ENCODE assay signal across 26 cellular contexts in genomic region chr3:82423485-82423884, GRCh38.
DNase-seq lines count a peak whose midpoint lies in the region; ATAC-seq and TF ChIP-seq lines count a peak whose summit lies in the region.
"Had no signal": no experiment of that assay in that cellular context is flagged by ENCODE, and none has a peak within 500 bp of the region (broad histone marks: within the 10 kb centered on the region; RNA-seq: fewer than 3 reads in every experiment).

No MANE protein-coding gene starts in this region.

- TF ChIP-seq CTCF in GM23338 (conservative IDR thresholded peaks at IDR 0.05; ENCODE audit: low read depth in 2 of 2): no peak
- TF ChIP-seq CTCF in glutamatergic neuron (IDR thresholded peaks at IDR 0.05; ENCODE audit: partially characterized antibody, unreplicated experiment): no peak
- TF ChIP-seq CTCF in CD14-positive monocyte (IDR thresholded peaks at IDR 0.05): no peak
- TF ChIP-seq CTCF in omental fat pad (IDR thresholded peaks at IDR 0.05): no peak

- H3K27ac ChIP-seq in GM23338 (ENCODE audit: low read depth): peak overlapping the region; percentile 8; the same call in 1 of the 2 replicates
- H3K27ac ChIP-seq: 22Rv1, C4-2B, GM23248, HL-60, KMS-11, RWPE1 had no signal

- intact Hi-C loops in CD14-positive monocyte (cut with micrococcal nuclease): no loop called here

- H3K27ac Mint-ChIP-seq in GM23338 (peak overlapping the region; percentile 92), glutamatergic neuron (ENCODE audit: unreplicated experiment) (peak overlapping the region; percentile 2), CD14-positive monocyte (no peak overlapping the region)
- no peak overlapping the region for H3K27ac Mint-ChIP-seq in activated naive CD4-positive, alpha-beta T cell treated with anti-CD3 and anti-CD28 coated beads, Interleukin-2, amount 50 U/mL, for 72 hours
- H3K27ac Mint-ChIP-seq: B cell; CD8-positive, alpha-beta memory T cell had no signal

- H4K20me1 ChIP-seq in GM23338 (replicated peaks; ENCODE audit: insufficient read depth): no peaks in the 10 kb centered on the region

- peaks cover 56% of the 10 kb centered on the region for H3K4me1 ChIP-seq in GM23338 (ENCODE audit: insufficient read depth)
- H3K4me1 ChIP-seq in NT2/D1 (ENCODE audit: insufficient read depth, insufficient read length): no peaks in the 10 kb centered on the region

- H2AFZ ChIP-seq in GM23338: no peak overlapping the region
- H2AFZ ChIP-seq: GM23248 had no signal

- H3K36me3 ChIP-seq in GM23338 (ENCODE audit: insufficient read depth) (no peaks in the 10 kb centered on the region), NT2/D1 (ENCODE audit: insufficient read depth, insufficient read length, low read length) (no peaks in the 10 kb centered on the region)

- no peak overlapping the region for H3K4me3 ChIP-seq in GM23338
- no peak overlapping the region for H3K4me3 ChIP-seq in NT2/D1 (ENCODE audit: insufficient read length, low read depth)
- H3K4me3 ChIP-seq: GM23248 had no signal

- H3K9ac ChIP-seq in NT2/D1 (ENCODE audit: insufficient read length, low read depth): no peak overlapping the region
- H3K9ac ChIP-seq: GM23248, KMS-11 had no signal

- H3K9me2 ChIP-seq in GM23338 (ENCODE audit: insufficient read depth): no peaks in the 10 kb centered on the region

- H3K27me3 Mint-ChIP-seq in GM23338 (ENCODE audit: insufficient read depth, low read depth, poor library complexity) (no peaks in the 10 kb centered on the region), glutamatergic neuron (ENCODE audit: unreplicated experiment) (no peaks in the 10 kb centered on the region), CD14-positive monocyte (ENCODE audit: low read depth in 3 of 3) (peaks cover 0 to 2% (median 0%) of the 10 kb centered on the region in 3 donors)
- H3K27me3 Mint-ChIP-seq: B cell; CD8-positive, alpha-beta memory T cell had no signal

- H3F3A ChIP-seq in GM23338 (replicated peaks; ENCODE audit: low read depth): no peaks in the 10 kb centered on the region

- peaks cover 44% of the 10 kb centered on the region for H3K4me1 Mint-ChIP-seq in GM23338
- no peaks in the 10 kb centered on the region for H3K4me1 Mint-ChIP-seq in glutamatergic neuron (ENCODE audit: low read depth, unreplicated experiment)
- no peaks in the 10 kb centered on the region for H3K4me1 Mint-ChIP-seq in CD14-positive monocyte
- H3K4me1 Mint-ChIP-seq: B cell; CD8-positive, alpha-beta memory T cell had no signal

- DNase-seq in GM23338 (ENCODE audit: low spot score): peak; percentile 72
- peak; percentile 30 for DNase-seq in NT2/D1 (ENCODE audit: low read depth, low spot score)
- no peak for DNase-seq in glutamatergic neuron
- peak; percentile 20 for DNase-seq in iPS-NIHi11 (ENCODE audit: low spot score)
- DNase-seq in CD14-positive monocyte (ENCODE audit: low spot score): no peak
- DNase-seq in omental fat pad (ENCODE audit: low spot score): no peak
- no peak for DNase-seq in activated naive CD4-positive, alpha-beta T cell treated with anti-CD3 and anti-CD28 coated beads, Interleukin-2, amount 50 U/mL, for 72 hours (ENCODE audit: low spot score in 2 of 2)
- DNase-seq: CD8-positive, alpha-beta memory T cell; DMS79 treated with DMSO at 0.1 percent for 48 hours; GF-D8; GM23248; IMR-90; MM.1S; NCI-H2029; NCI-H446 treated with DMSO at 0.1 percent for 48 hours; NCI-H526; NCI-H82; NK-92 treated with Interleukin-12 subunit alpha and Interleukin-12 subunit beta, amount 100 ng/mL, for 24 hours; SHP77 had no signal

- no peaks in the 10 kb centered on the region for H3K79me2 ChIP-seq in GM23338 (replicated peaks; ENCODE audit: insufficient read depth)

- no peaks in the 10 kb centered on the region for H3K9me3 ChIP-seq in NT2/D1 (ENCODE audit: insufficient read depth, low read length)

- no peaks in the 10 kb centered on the region for H3K27me3 ChIP-seq in GM23338 (ENCODE audit: insufficient read depth)
- H3K27me3 ChIP-seq in NT2/D1 (ENCODE audit: insufficient read depth, insufficient read length): no peaks in the 10 kb centered on the region

- ATAC-seq in GM23338 (peak; percentile 100), omental fat pad (ENCODE audit: low FRiP score) (no peak)
- no peak for ATAC-seq in activated naive CD4-positive, alpha-beta T cell treated with anti-CD3 and anti-CD28 coated beads, Interleukin-2, amount 50 U/mL, for 72 hours
- ATAC-seq: Panc1 had no signal

- H3K9me3 Mint-ChIP-seq in GM23338: no peaks in the 10 kb centered on the region
- H3K9me3 Mint-ChIP-seq in glutamatergic neuron (ENCODE audit: unreplicated experiment): no peaks in the 10 kb centered on the region
- peaks cover 0 to 1% (median 0%) of the 10 kb centered on the region in 7 donors for H3K9me3 Mint-ChIP-seq in CD14-positive monocyte
- peaks cover 4 to 9% of the 10 kb centered on the region in 2 donors for H3K9me3 Mint-ChIP-seq in activated naive CD4-positive, alpha-beta T cell treated with anti-CD3 and anti-CD28 coated beads, Interleukin-2, amount 50 U/mL, for 72 hours

- H3K4me2 ChIP-seq in GM23338: peak overlapping the region; percentile 32
- H3K4me2 ChIP-seq: KMS-11 had no signal

- H3K4me3 Mint-ChIP-seq in GM23338 (peak overlapping the region; percentile 44), glutamatergic neuron (ENCODE audit: unreplicated experiment) (no peak overlapping the region), CD14-positive monocyte (no peak overlapping the region)
- H3K4me3 Mint-ChIP-seq: B cell; CD8-positive, alpha-beta memory T cell had no signal

- H3K36me3 Mint-ChIP-seq in GM23338 (ENCODE audit: low read depth) (no peaks in the 10 kb centered on the region; the same call in 2 of the 3 replicates), glutamatergic neuron (ENCODE audit: unreplicated experiment) (no peaks in the 10 kb centered on the region), CD14-positive monocyte (no peaks in the 10 kb centered on the region)
- H3K36me3 Mint-ChIP-seq in activated naive CD4-positive, alpha-beta T cell treated with anti-CD3 and anti-CD28 coated beads, Interleukin-2, amount 50 U/mL, for 72 hours: no peaks in the 10 kb centered on the region
- H3K36me3 Mint-ChIP-seq: CD8-positive, alpha-beta memory T cell had no signal

TF ChIP-seq in GM23338, 12 proteins besides CTCF, POLR2A, EP300 and RAD21 (continues in another document):
- TF ChIP-seq ZNF331 (CRISPR knock-in tag; IDR thresholded peaks at IDR 0.05; ENCODE audit: low read depth): no peak
- TF ChIP-seq, protein P1, sequence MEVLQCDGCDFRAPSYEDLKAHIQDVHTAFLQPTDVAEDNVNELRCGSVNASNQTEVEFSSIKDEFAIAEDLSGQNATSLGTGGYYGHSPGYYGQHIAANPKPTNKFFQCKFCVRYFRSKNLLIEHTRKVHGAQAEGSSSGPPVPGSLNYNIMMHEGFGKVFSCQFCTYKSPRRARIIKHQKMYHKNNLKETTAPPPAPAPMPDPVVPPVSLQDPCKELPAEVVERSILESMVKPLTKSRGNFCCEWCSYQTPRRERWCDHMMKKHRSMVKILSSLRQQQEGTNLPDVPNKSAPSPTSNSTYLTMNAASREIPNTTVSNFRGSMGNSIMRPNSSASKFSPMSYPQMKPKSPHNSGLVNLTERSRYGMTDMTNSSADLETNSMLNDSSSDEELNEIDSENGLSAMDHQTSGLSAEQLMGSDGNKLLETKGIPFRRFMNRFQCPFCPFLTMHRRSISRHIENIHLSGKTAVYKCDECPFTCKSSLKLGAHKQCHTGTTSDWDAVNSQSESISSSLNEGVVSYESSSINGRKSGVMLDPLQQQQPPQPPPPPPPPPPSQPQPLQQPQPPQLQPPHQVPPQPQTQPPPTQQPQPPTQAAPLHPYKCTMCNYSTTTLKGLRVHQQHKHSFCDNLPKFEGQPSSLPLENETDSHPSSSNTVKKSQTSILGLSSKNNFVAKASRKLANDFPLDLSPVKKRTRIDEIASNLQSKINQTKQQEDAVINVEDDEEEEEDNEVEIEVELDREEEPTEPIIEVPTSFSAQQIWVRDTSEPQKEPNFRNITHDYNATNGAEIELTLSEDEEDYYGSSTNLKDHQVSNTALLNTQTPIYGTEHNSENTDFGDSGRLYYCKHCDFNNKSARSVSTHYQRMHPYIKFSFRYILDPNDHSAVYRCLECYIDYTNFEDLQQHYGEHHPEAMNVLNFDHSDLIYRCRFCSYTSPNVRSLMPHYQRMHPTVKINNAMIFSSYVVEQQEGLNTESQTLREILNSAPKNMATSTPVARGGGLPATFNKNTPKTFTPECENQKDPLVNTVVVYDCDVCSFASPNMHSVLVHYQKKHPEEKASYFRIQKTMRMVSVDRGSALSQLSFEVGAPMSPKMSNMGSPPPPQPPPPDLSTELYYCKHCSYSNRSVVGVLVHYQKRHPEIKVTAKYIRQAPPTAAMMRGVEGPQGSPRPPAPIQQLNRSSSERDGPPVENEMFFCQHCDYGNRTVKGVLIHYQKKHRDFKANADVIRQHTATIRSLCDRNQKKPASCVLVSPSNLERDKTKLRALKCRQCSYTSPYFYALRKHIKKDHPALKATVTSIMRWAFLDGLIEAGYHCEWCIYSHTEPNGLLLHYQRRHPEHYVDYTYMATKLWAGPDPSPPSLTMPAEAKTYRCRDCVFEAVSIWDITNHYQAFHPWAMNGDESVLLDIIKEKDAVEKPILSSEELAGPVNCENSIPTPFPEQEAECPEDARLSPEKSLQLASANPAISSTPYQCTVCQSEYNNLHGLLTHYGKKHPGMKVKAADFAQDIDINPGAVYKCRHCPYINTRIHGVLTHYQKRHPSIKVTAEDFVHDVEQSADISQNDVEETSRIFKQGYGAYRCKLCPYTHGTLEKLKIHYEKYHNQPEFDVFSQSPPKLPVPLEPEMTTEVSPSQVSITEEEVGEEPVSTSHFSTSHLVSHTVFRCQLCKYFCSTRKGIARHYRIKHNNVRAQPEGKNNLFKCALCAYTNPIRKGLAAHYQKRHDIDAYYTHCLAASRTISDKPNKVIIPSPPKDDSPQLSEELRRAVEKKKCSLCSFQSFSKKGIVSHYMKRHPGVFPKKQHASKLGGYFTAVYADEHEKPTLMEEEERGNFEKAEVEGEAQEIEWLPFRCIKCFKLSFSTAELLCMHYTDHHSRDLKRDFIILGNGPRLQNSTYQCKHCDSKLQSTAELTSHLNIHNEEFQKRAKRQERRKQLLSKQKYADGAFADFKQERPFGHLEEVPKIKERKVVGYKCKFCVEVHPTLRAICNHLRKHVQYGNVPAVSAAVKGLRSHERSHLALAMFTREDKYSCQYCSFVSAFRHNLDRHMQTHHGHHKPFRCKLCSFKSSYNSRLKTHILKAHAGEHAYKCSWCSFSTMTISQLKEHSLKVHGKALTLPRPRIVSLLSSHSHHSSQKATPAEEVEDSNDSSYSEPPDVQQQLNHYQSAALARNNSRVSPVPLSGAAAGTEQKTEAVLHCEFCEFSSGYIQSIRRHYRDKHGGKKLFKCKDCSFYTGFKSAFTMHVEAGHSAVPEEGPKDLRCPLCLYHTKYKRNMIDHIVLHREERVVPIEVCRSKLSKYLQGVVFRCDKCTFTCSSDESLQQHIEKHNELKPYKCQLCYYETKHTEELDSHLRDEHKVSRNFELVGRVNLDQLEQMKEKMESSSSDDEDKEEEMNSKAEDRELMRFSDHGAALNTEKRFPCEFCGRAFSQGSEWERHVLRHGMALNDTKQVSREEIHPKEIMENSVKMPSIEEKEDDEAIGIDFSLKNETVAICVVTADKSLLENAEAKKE (CRISPR knock-in tag; IDR thresholded peaks at IDR 0.05): 0 out of 2 replicates have a peak, but pooled peaks have one; percentile 47
- TF ChIP-seq NANOG (IDR thresholded peaks at IDR 0.05; ENCODE audit: borderline replicate concordance): peak; percentile 48; the same call in 1 of the 2 replicates
- TF ChIP-seq POLR2AphosphoS5 (IDR thresholded peaks at IDR 0.05; ENCODE audit: low read depth): no peak

Comparison
In these comparisons a context has a peak if more than half of its experiments do, and no peak if none do; other contexts are left out.
1. DNase-seq: peak in GM23338 (single experiment), NT2/D1 (single experiment) and iPS-NIHi11 (single experiment); none in glutamatergic neuron (single experiment), CD14-positive monocyte (single experiment), omental fat pad (single experiment) and activated naive CD4-positive, alpha-beta T cell treated with anti-CD3 and anti-CD28 coated beads, Interleukin-2, amount 50 U/mL, for 72 hours (0 of 2).
2. H3K27ac Mint-ChIP-seq: peak in GM23338 (single experiment) and glutamatergic neuron (single experiment); none in CD14-positive monocyte (0 of 7) and activated naive CD4-positive, alpha-beta T cell treated with anti-CD3 and anti-CD28 coated beads, Interleukin-2, amount 50 U/mL, for 72 hours (0 of 2).